ENCODE assay signal across 1 cellular context in the genomic region with DNA sequence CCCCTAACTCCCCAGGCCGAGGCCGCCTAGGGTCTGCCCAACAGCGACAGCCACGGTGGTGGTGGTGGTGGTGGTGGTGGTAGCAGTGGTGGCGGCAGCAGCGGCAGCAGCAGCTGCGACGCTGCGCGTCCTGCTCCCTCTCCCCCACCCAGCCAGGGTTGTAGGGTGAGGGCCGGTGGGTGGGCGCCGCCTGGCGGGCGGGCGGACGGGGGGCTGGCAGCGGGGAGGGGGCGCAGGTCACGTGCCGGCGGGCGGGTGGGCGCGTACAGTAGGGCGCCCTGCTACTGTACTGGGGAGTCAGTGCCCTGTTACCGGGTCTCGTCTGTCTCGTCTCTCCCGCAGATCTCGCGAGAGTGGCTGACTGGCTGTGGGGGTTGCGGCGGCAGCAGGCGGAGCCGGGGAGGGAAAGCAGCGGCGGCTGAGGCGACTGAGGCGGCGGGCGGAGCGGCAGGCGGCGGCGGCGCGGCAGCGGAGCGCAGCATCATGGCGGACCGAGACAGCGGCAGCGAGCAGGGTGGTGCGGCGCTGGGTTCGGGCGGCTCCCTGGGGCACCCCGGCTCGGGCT.
TF ChIP-seq lines count a peak whose summit lies in the region.

A gene (plus strand): TSS at position 411 of the 565 bp plus-strand sequence. CDS start 73 bp downstream, at position 484.

TF ChIP-seq in GM23338, 12 proteins besides CTCF, POLR2A, EP300 and RAD21:
- TF ChIP-seq, protein P1, sequence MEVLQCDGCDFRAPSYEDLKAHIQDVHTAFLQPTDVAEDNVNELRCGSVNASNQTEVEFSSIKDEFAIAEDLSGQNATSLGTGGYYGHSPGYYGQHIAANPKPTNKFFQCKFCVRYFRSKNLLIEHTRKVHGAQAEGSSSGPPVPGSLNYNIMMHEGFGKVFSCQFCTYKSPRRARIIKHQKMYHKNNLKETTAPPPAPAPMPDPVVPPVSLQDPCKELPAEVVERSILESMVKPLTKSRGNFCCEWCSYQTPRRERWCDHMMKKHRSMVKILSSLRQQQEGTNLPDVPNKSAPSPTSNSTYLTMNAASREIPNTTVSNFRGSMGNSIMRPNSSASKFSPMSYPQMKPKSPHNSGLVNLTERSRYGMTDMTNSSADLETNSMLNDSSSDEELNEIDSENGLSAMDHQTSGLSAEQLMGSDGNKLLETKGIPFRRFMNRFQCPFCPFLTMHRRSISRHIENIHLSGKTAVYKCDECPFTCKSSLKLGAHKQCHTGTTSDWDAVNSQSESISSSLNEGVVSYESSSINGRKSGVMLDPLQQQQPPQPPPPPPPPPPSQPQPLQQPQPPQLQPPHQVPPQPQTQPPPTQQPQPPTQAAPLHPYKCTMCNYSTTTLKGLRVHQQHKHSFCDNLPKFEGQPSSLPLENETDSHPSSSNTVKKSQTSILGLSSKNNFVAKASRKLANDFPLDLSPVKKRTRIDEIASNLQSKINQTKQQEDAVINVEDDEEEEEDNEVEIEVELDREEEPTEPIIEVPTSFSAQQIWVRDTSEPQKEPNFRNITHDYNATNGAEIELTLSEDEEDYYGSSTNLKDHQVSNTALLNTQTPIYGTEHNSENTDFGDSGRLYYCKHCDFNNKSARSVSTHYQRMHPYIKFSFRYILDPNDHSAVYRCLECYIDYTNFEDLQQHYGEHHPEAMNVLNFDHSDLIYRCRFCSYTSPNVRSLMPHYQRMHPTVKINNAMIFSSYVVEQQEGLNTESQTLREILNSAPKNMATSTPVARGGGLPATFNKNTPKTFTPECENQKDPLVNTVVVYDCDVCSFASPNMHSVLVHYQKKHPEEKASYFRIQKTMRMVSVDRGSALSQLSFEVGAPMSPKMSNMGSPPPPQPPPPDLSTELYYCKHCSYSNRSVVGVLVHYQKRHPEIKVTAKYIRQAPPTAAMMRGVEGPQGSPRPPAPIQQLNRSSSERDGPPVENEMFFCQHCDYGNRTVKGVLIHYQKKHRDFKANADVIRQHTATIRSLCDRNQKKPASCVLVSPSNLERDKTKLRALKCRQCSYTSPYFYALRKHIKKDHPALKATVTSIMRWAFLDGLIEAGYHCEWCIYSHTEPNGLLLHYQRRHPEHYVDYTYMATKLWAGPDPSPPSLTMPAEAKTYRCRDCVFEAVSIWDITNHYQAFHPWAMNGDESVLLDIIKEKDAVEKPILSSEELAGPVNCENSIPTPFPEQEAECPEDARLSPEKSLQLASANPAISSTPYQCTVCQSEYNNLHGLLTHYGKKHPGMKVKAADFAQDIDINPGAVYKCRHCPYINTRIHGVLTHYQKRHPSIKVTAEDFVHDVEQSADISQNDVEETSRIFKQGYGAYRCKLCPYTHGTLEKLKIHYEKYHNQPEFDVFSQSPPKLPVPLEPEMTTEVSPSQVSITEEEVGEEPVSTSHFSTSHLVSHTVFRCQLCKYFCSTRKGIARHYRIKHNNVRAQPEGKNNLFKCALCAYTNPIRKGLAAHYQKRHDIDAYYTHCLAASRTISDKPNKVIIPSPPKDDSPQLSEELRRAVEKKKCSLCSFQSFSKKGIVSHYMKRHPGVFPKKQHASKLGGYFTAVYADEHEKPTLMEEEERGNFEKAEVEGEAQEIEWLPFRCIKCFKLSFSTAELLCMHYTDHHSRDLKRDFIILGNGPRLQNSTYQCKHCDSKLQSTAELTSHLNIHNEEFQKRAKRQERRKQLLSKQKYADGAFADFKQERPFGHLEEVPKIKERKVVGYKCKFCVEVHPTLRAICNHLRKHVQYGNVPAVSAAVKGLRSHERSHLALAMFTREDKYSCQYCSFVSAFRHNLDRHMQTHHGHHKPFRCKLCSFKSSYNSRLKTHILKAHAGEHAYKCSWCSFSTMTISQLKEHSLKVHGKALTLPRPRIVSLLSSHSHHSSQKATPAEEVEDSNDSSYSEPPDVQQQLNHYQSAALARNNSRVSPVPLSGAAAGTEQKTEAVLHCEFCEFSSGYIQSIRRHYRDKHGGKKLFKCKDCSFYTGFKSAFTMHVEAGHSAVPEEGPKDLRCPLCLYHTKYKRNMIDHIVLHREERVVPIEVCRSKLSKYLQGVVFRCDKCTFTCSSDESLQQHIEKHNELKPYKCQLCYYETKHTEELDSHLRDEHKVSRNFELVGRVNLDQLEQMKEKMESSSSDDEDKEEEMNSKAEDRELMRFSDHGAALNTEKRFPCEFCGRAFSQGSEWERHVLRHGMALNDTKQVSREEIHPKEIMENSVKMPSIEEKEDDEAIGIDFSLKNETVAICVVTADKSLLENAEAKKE (CRISPR knock-in tag; IDR thresholded peaks at IDR 0.05), result no peak
- TF ChIP-seq POLR2AphosphoS5 (IDR thresholded peaks at IDR 0.05; ENCODE audit: low read depth), result peak; percentile 59
